9 cellular contexts compared by ENCODE assay signal in genomic region chr2:173568054-173568453, GRCh38.
DNase-seq lines count a peak whose midpoint lies in the region; ATAC-seq and TF ChIP-seq lines count a peak whose summit lies in the region.
"Had no signal": no experiment of that assay in that cellular context is flagged by ENCODE, and none has a peak within 500 bp of the region (broad histone marks: within the 10 kb centered on the region; RNA-seq: fewer than 3 reads in every experiment).

No MANE protein-coding gene starts in this region.

- CTCF ChIA-PET in AG04449 (lab: Yijun Ruan, JAX): interaction anchor here (0.6 to 2.9 kb wide), 12 partner anchors 9 to 777 kb away, joined by 3 to 39 read pairs (median 4); no protein-coding TSS in a partner anchor

- no peaks in the 10 kb centered on the region for H3K36me3 Mint-ChIP-seq in glutamatergic neuron (ENCODE audit: unreplicated experiment)

- TF ChIP-seq POLR2A in gastrocnemius medialis (IDR thresholded peaks at IDR 0.05) (no peak), vagina (IDR thresholded peaks at IDR 0.05) (no peak)

- H3K27ac Mint-ChIP-seq in glutamatergic neuron (ENCODE audit: unreplicated experiment): no peak overlapping the region
- H3K27ac Mint-ChIP-seq: activated T-helper 2 cell treated with anti-CD3 and anti-CD28 coated beads, Interferon-gamma antibody, Interleukin-2, Interleukin-4, amounts not matched to agents 10 μg/mL and 5 μg/mL and 100 μg/mL, durations not matched to agents 14 hours and 24 hours and 36 hours had no signal

- peaks cover 2% of the 10 kb centered on the region for H3K9me3 Mint-ChIP-seq in glutamatergic neuron (ENCODE audit: unreplicated experiment)
- H3K9me3 Mint-ChIP-seq: activated T-helper 2 cell treated with anti-CD3 and anti-CD28 coated beads, Interferon-gamma antibody, Interleukin-2, Interleukin-4, amounts not matched to agents 10 μg/mL and 5 μg/mL and 100 μg/mL, durations not matched to agents 14 hours and 24 hours and 36 hours had no signal

- no peak overlapping the region for H3K4me3 Mint-ChIP-seq in glutamatergic neuron (ENCODE audit: unreplicated experiment)

- POLR2A ChIA-PET in AG04449 (lab: Yijun Ruan, JAX): no interaction called here

- DNase-seq in AG04449 (ENCODE audit: low read depth, low spot score) (no peak), NT2/D1 (ENCODE audit: low read depth, low spot score) (peak; percentile 36), glutamatergic neuron (no peak), gastrocnemius medialis (no peak), vagina (ENCODE audit: extremely low spot score in 2 of 2) (no peak), pons (ENCODE audit: low spot score) (no peak)

- no peaks in the 10 kb centered on the region for H3K9me3 ChIP-seq in NT2/D1 (ENCODE audit: insufficient read depth, low read length)
- H3K9me3 ChIP-seq in gastrocnemius medialis: no peaks in the 10 kb centered on the region
- H3K9me3 ChIP-seq in vagina: no peaks in the 10 kb centered on the region

- ATAC-seq in gastrocnemius medialis (no peak), HG02798 (IDR thresholded peaks at IDR 0.05; ENCODE audit: poor library complexity, unreplicated experiment) (no peak)

- H3K27me3 Mint-ChIP-seq in glutamatergic neuron (ENCODE audit: unreplicated experiment): no peaks in the 10 kb centered on the region

- H3K27me3 ChIP-seq in NT2/D1 (ENCODE audit: insufficient read depth, insufficient read length) (no peaks in the 10 kb centered on the region), gastrocnemius medialis (no peaks in the 10 kb centered on the region), vagina (no peaks in the 10 kb centered on the region)

- H3K27ac ChIP-seq in gastrocnemius medialis (no peak overlapping the region), vagina (no peak overlapping the region)

- no peak overlapping the region for H3K9ac ChIP-seq in NT2/D1 (ENCODE audit: insufficient read length, low read depth)

- intact Hi-C loops in gastrocnemius medialis (cut with DNase I; ENCODE audit: low total_unique reads) (no loop called here), vagina (cut with DNase I) (no loop called here)

- H3K4me1 ChIP-seq in NT2/D1 (ENCODE audit: insufficient read depth, insufficient read length) (no peaks in the 10 kb centered on the region), gastrocnemius medialis (peaks cover 4 to 6% of the 10 kb centered on the region in 2 donors), vagina (no peaks in the 10 kb centered on the region)

- H3K4me3 ChIP-seq in AG04449 (ENCODE audit: low read depth, low read length) (no peak overlapping the region), NT2/D1 (ENCODE audit: insufficient read length, low read depth) (no peak overlapping the region), gastrocnemius medialis (no peak overlapping the region), vagina (no peak overlapping the region)

- H3K36me3 ChIP-seq in NT2/D1 (ENCODE audit: insufficient read depth, insufficient read length, low read length) (no peaks in the 10 kb centered on the region), gastrocnemius medialis (no peaks in the 10 kb centered on the region), vagina (no peaks in the 10 kb centered on the region)

- in situ Hi-C loops in gastrocnemius medialis (cut with MboI; ENCODE audit: low sequenced_read_pairs in 4 of 4): no loop called here

- TF ChIP-seq CTCF in AG04449 (IDR thresholded peaks at IDR 0.05; ENCODE audit: insufficient read depth, low read length, missing control alignments): peak; percentile 31
- peak; percentile 45 for TF ChIP-seq CTCF in GM12873 (IDR thresholded peaks at IDR 0.05; ENCODE audit: insufficient read depth, low read depth, low read length, missing control alignments)
- TF ChIP-seq CTCF in glutamatergic neuron (IDR thresholded peaks at IDR 0.05; ENCODE audit: partially characterized antibody, unreplicated experiment): peak; percentile 23
- TF ChIP-seq CTCF in gastrocnemius medialis (IDR thresholded peaks at IDR 0.05 in 4 of 5, conservative IDR thresholded peaks at IDR 0.05 in 1 of 5): no peak
- no peak for TF ChIP-seq CTCF in vagina (IDR thresholded peaks at IDR 0.05)

- peaks cover 16% of the 10 kb centered on the region for H3K4me1 Mint-ChIP-seq in glutamatergic neuron (ENCODE audit: low read depth, unreplicated experiment)

Comparison
In these comparisons a context has a peak if more than half of its experiments do, and no peak if none do; other contexts are left out.
1. CTCF ChIP-seq: peak in AG04449 (single experiment), GM12873 (single experiment) and glutamatergic neuron (single experiment); none in gastrocnemius medialis (0 of 5) and vagina (0 of 3).